ENCODE assay signal across 1 cellular context in the genomic region with DNA sequence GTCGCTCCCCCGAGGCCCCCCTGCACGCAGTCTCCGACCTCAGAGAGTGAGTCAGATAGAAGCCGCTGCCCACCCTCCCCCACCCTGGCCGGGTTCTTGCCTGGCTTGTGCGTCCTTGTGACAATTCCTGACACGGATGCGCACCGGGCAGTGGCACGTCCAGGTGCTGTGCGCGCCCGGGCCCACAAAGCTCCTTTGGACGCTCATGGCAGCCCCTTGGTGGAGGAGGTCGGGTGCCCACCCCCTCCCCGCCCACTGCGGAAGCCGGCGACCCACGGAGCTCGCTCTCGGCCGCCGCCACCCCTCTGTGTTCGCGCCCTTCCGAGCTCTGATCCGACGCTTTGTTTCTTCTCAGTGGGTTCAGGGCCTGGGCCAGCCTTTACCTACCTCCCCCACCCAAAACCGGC.
TF ChIP-seq lines count a peak whose summit lies in the region.

No MANE protein-coding gene starts in this region.

TF ChIP-seq in endothelial cell of umbilical vein, 7 proteins besides CTCF, POLR2A, EP300 and RAD21:
- TF ChIP-seq, protein P1, sequence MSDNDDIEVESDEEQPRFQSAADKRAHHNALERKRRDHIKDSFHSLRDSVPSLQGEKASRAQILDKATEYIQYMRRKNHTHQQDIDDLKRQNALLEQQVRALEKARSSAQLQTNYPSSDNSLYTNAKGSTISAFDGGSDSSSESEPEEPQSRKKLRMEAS (IDR thresholded peaks at IDR 0.05; ENCODE audit: insufficient read depth, insufficient read length): no peak
- peak; percentile 49 for TF ChIP-seq POLR2AphosphoS5 (IDR thresholded peaks at IDR 0.05; ENCODE audit: insufficient read depth, low read depth, low read length)
- TF ChIP-seq GATA2 (IDR thresholded peaks at IDR 0.05; ENCODE audit: insufficient read depth, insufficient read length, low read depth, low read length): no peak
- no peak for TF ChIP-seq EZH2 (IDR thresholded peaks at IDR 0.05; ENCODE audit: borderline replicate concordance, low read depth, low read length, severe bottlenecking)
- no peak for TF ChIP-seq MYC (IDR thresholded peaks at IDR 0.05; ENCODE audit: low read depth, low read length)
- TF ChIP-seq FOS (IDR thresholded peaks at IDR 0.05; ENCODE audit: borderline replicate concordance, insufficient read depth, low read length): peak; percentile 80
- no peak for TF ChIP-seq JUN (IDR thresholded peaks at IDR 0.05; ENCODE audit: borderline replicate concordance, insufficient read depth, insufficient read length, low read depth)
